In the genomic region with DNA sequence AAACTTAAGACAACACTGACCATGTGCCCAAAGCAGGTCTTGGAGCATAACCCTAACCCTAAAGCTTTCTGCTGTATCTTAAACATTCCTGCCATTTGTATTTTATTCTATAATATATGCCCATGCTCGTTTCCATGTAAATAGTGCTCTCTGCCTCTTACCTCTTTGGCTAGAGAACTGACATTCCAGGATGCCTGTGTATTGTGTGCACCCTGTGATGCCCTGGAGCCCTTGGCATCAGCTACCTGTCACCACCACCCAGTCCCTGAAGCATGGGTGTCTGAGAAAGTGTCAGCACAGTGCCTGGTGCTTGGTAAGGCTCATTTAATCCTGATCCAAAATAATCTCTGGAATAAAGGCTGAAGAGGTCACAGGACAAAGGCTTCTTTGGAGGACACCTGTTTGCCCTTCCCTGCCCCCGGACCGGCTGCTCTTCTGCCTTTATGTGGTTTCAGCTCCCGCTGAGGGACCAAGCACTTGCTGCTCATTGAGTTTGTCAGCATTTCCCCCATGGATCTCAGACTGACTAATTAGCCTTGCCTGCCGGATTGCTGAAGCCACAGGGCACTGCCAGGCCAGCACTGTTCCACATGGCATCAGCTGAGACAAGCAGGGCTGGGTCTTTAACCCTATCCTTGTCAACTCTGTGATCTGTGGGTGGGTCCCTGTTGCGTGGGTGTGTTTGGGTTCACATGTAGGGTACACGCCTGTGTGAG, we compare ENCODE assay signal across 22 cellular contexts.
"Had no signal": no experiment of that assay in that cellular context is flagged by ENCODE, and none has a peak within 500 bp of the region (broad histone marks: within the 10 kb centered on the region; RNA-seq: fewer than 3 reads in every experiment).

No MANE protein-coding gene starts in this region.

- H3K4me1 ChIP-seq: colonic mucosa, heart right ventricle, lower lobe of right lung, vagina had no signal

- H3K27me3 ChIP-seq: brain microvascular endothelial cell, colonic mucosa, vagina had no signal

- H3K27ac ChIP-seq: brain microvascular endothelial cell, colonic mucosa, heart right ventricle, lower lobe of right lung, vagina had no signal

- H3K9me3 Mint-ChIP-seq: activated naive CD4-positive, alpha-beta T cell treated with anti-CD3 and anti-CD28 coated beads, Interleukin-2, amount 10 ng/mL, durations not matched to agents 7 days and 5 days; activated naive CD8-positive, alpha-beta T cell treated with anti-CD3 and anti-CD28 coated beads, Interleukin-2, amount 50 U/mL, for 24 hours; natural killer cell treated with Interleukin-12 subunit alpha and Interleukin-12 subunit beta and Interleukin-15 and Interleukin-18, amount 100 ng/mL, for 72 hours; stimulated activated naive CD8-positive, alpha-beta T cell treated with anti-CD3 and anti-CD28 coated beads, Interleukin-15, amount 100 ng/mL, for 72 hours had no signal

- DNase-seq: activated CD4-positive, alpha-beta T cell treated with anti-CD3 and anti-CD28 coated beads, Interleukin-2, amount 50 U/mL, for 1 hour; activated CD4-positive, CD25-positive, alpha-beta regulatory T cell treated with anti-CD3 and anti-CD28 coated beads, Interleukin-2, amount 50 U/mL, for 72 hours; activated CD8-positive, alpha-beta memory T cell treated with anti-CD3 and anti-CD28 coated beads for 24 hours; activated CD8-positive, alpha-beta memory T cell treated with anti-CD3 and anti-CD28 coated beads, Interleukin-2, amount 50 U/mL, for 48 hours; activated effector memory CD4-positive, alpha-beta T cell treated with Interleukin-2 at 50 U/mL for 16 hours; activated naive CD4-positive, alpha-beta T cell treated with anti-CD3 and anti-CD28 coated beads, Interleukin-2, amount 10 ng/mL, durations not matched to agents 7 days and 5 days; activated naive CD8-positive, alpha-beta T cell treated with anti-CD3 and anti-CD28 coated beads, Interleukin-2, amount 50 U/mL, for 24 hours; activated T-cell treated with anti-CD3 and anti-CD28 coated beads, Interleukin-2, amount 50 U/mL, for 48 hours; anterior cingulate cortex; brain microvascular endothelial cell; central memory CD4-positive, alpha-beta T cell; colonic mucosa; heart right ventricle; left colon; lower lobe of right lung; nucleus accumbens; stimulated activated CD4-positive, alpha-beta T cell treated with anti-CD3 and anti-CD28 coated beads, Interleukin-12 subunit alpha, Interleukin-12 subunit beta, amount 100 ng/mL, for 4 hours; stimulated activated naive CD8-positive, alpha-beta T cell treated with anti-CD3 and anti-CD28 coated beads, Interleukin-15, amount 100 ng/mL, for 72 hours; T1000; trophoblast cell had no signal

- H3K27ac Mint-ChIP-seq: activated naive CD4-positive, alpha-beta T cell treated with anti-CD3 and anti-CD28 coated beads, Interleukin-2, amount 10 ng/mL, durations not matched to agents 7 days and 5 days; activated naive CD8-positive, alpha-beta T cell treated with anti-CD3 and anti-CD28 coated beads, Interleukin-2, amount 50 U/mL, for 24 hours; stimulated activated naive CD8-positive, alpha-beta T cell treated with anti-CD3 and anti-CD28 coated beads, Interleukin-15, amount 100 ng/mL, for 72 hours had no signal

- H3K4me3 Mint-ChIP-seq: activated naive CD4-positive, alpha-beta T cell treated with anti-CD3 and anti-CD28 coated beads, Interleukin-2, amount 10 ng/mL, durations not matched to agents 7 days and 5 days; activated naive CD8-positive, alpha-beta T cell treated with anti-CD3 and anti-CD28 coated beads, Interleukin-2, amount 50 U/mL, for 24 hours; natural killer cell treated with Interleukin-12 subunit alpha and Interleukin-12 subunit beta and Interleukin-15 and Interleukin-18, amount 100 ng/mL, for 72 hours; stimulated activated naive CD8-positive, alpha-beta T cell treated with anti-CD3 and anti-CD28 coated beads, Interleukin-15, amount 100 ng/mL, for 72 hours had no signal

- H3K4me3 ChIP-seq: colonic mucosa, heart right ventricle, lower lobe of right lung, vagina had no signal

- H3K4me1 Mint-ChIP-seq: activated naive CD4-positive, alpha-beta T cell treated with anti-CD3 and anti-CD28 coated beads, Interleukin-2, amount 10 ng/mL, durations not matched to agents 7 days and 5 days; activated naive CD8-positive, alpha-beta T cell treated with anti-CD3 and anti-CD28 coated beads, Interleukin-2, amount 50 U/mL, for 24 hours; stimulated activated naive CD8-positive, alpha-beta T cell treated with anti-CD3 and anti-CD28 coated beads, Interleukin-15, amount 100 ng/mL, for 72 hours had no signal

- H3K9me3 ChIP-seq: colonic mucosa, heart right ventricle, lower lobe of right lung, vagina had no signal

- H3K36me3 ChIP-seq: brain microvascular endothelial cell, colonic mucosa, heart right ventricle, lower lobe of right lung, vagina had no signal

- H3K36me3 Mint-ChIP-seq: activated naive CD4-positive, alpha-beta T cell treated with anti-CD3 and anti-CD28 coated beads, Interleukin-2, amount 10 ng/mL, durations not matched to agents 7 days and 5 days; natural killer cell treated with Interleukin-12 subunit alpha and Interleukin-12 subunit beta and Interleukin-15 and Interleukin-18, amount 100 ng/mL, for 72 hours had no signal
